12 cellular contexts compared by ENCODE assay signal in the genomic region with DNA sequence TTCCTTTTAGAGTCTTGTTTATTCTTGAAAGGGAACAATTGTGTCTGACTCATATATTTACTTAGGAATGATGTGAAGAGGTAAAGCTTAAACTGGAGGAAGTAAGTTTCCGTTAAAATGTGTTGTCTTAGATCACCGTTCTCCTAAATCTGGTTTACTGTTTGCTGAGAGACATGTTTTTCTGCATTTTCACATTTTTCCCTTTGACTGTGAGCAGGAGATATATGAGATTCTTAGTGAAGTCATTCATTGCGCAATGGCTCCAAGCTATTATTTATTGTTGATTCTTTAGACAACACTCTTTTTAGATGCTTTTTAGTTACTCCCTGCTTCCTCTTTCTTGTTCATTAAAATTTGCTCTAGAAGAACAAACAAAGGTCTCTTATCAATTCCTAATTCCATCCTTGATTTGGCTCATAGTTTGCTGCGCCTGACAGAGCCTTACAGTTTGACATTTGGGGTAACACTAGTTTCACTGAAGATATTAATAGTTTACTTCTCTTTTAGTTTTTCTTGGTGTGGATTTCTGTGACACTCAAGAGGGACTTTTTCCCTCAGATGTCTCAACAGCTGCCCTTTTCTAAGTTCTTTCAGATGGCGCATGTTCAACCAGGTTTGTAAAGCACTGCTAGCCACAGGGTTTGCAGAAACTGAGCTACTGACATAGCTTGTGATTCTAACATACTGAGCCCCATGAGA. TPM values are rescaled to one million over a fixed set of nuclear protein-coding genes. Genes with fewer than 3 reads are reported as not detected.
DNase-seq lines count a peak whose midpoint lies in the region; TF ChIP-seq lines count a peak whose summit lies in the region.
"Had no signal": no experiment of that assay in that cellular context is flagged by ENCODE, and none has a peak within 500 bp of the region (broad histone marks: within the 10 kb centered on the region; RNA-seq: fewer than 3 reads in every experiment).

No MANE protein-coding gene starts in this region.

- no peaks in the 10 kb centered on the region for H3F3A ChIP-seq in GM23248 (ENCODE audit: insufficient read depth)

- no peaks in the 10 kb centered on the region for H3K9me2 ChIP-seq in GM23248 (ENCODE audit: insufficient read depth)

- in situ Hi-C loops in GM13976 (cut with MboI; ENCODE audit: low sequenced_read_pairs, unreplicated experiment), result no loop called here
- in situ Hi-C loops in GM23248 (cut with MboI), result no loop called here

- no peak overlapping the region for H3K4me2 ChIP-seq in GM23248 (ENCODE audit: unreplicated experiment)

- H3K79me2 ChIP-seq in GM23248 (ENCODE audit: insufficient read depth), result no peaks in the 10 kb centered on the region

- H3K36me3 ChIP-seq in GM23248 (ENCODE audit: low read depth) (no peaks in the 10 kb centered on the region), testis (ENCODE audit: low read depth, missing control alignments) (no peaks in the 10 kb centered on the region), ovary (no peaks in the 10 kb centered on the region)

- DNase-seq in GM13976 (ENCODE audit: low spot score), result peak; percentile 38
- peak; percentile 49 for DNase-seq in GM23248
- peak; percentile 49 for DNase-seq in LHCN-M2 (ENCODE audit: low read depth)
- peak; percentile 39 for DNase-seq in germinal center (ENCODE audit: low spot score)
- DNase-seq in testis, result no peak
- DNase-seq in NCI-H524 treated with DMSO at 0.1 percent for 48 hours (lab: John Stamatoyannopoulos, UW), result no peak
- no peak for DNase-seq in mesenteric fat pad (ENCODE audit: low spot score)
- DNase-seq in ovary, result no peak
- DNase-seq: activated gamma-delta T cell had no signal

- H2AFZ ChIP-seq in GM23248, result no peak overlapping the region

- H4K20me1 ChIP-seq in GM23248 (ENCODE audit: insufficient read depth), result no peaks in the 10 kb centered on the region; the same call in 1 of the 2 replicates

- no peak overlapping the region for H3K4me3 ChIP-seq in GM23248
- H3K4me3 ChIP-seq in testis, result no peak overlapping the region
- no peak overlapping the region for H3K4me3 ChIP-seq in ovary
- H3K4me3 ChIP-seq: lung had no signal

- H3K9me3 ChIP-seq in GM23248 (ENCODE audit: low read depth) (no peaks in the 10 kb centered on the region), testis (no peaks in the 10 kb centered on the region), ovary (no peaks in the 10 kb centered on the region)

- H3K4me1 ChIP-seq in GM23248 (ENCODE audit: insufficient read depth) (no peaks in the 10 kb centered on the region), testis (no peaks in the 10 kb centered on the region), ovary (ENCODE audit: insufficient read depth) (no peaks in the 10 kb centered on the region)

- no peak overlapping the region for H3K27ac ChIP-seq in GM23248
- H3K27ac ChIP-seq in testis, result no peak overlapping the region
- no peak overlapping the region for H3K27ac ChIP-seq in ovary
- H3K27ac ChIP-seq: HL-60 had no signal

- TF ChIP-seq CTCF in GM13976 (IDR thresholded peaks at IDR 0.05; ENCODE audit: borderline replicate concordance, control extremely low read depth, extremely low read depth, insufficient read depth, missing control alignments), result no peak
- TF ChIP-seq CTCF in testis (IDR thresholded peaks at IDR 0.05), result no peak
- no peak for TF ChIP-seq CTCF in ovary (IDR thresholded peaks at IDR 0.05)

- no peaks in the 10 kb centered on the region for H3K27me3 ChIP-seq in GM23248 (replicated peaks; ENCODE audit: insufficient read depth)
- no peaks in the 10 kb centered on the region for H3K27me3 ChIP-seq in testis
- H3K27me3 ChIP-seq in ovary, result no peaks in the 10 kb centered on the region

- TF ChIP-seq POLR2A in testis (IDR thresholded peaks at IDR 0.05) (no peak), ovary (IDR thresholded peaks at IDR 0.05) (no peak)

- TF ChIP-seq EP300 in ovary (IDR thresholded peaks at IDR 0.05), result no peak

- no peak overlapping the region for H3K9ac ChIP-seq in GM23248

- 59 to 65% methylated on average over 5 of the region's 5 CpGs for WGBS in GM23248 (ENCODE audit: low coverage in 1 of 2, low lambda C conversion rate in 2 of 2, missing lambda C conversion rate in 2 of 2), 2 experiments
- 70 to 73% methylated on average over 5 of the region's 5 CpGs for WGBS in testis, 2 donors
- WGBS in ovary, 3 donors, result 41 to 63% (median 53%) methylated on average over 5 of the region's 5 CpGs

- intact Hi-C loops in testis (cut with DNase I; ENCODE audit: low total_unique reads), result no loop called here
- intact Hi-C loops in ovary (cut with DNase I), result no loop called here

RNA-seq across cellular contexts. Expression of gene CLECL1, which starts 11.4 kb away (rescaled TPM):
- total RNA-seq in GM23248 (2014; rRNA removed; shearing (Covaris generic)), result not detected in 2 replicates
- not detected in 2 replicates for polyA plus RNA-seq in GM23248 (2016; fragmentation: Nextera tagmentation; extraction: Ambion mirVana)
- total RNA-seq in LHCN-M2 (2014; rRNA removed), result not detected in 2 replicates
- not detected for polyA plus RNA-seq in LHCN-M2 (2012)
- not detected for total RNA-seq in testis
- polyA plus RNA-seq in testis (ENCODE audit: insufficient read depth, low read depth, low replicate concordance), result 1.4 TPM
- total RNA-seq in mesenteric fat pad, result not detected
- total RNA-seq in ovary, result under 1 TPM in 2 of 7 donors, not detected in 5; 0.53 to 0.60 TPM
- polyA plus RNA-seq in ovary, result under 1 TPM; 0.58 to 0.73 TPM
- total RNA-seq: temporal lobe had no signal

RNA-seq across cellular contexts. Expression of gene CD69, which starts 39.2 kb away (rescaled TPM):
- total RNA-seq in GM23248 (2014; rRNA removed; shearing (Covaris generic)), result not detected in 2 replicates
- not detected in 2 replicates for polyA plus RNA-seq in GM23248 (2016; fragmentation: Nextera tagmentation; extraction: Ambion mirVana)
- total RNA-seq in LHCN-M2 (2014; rRNA removed), result not detected in 2 replicates
- polyA plus RNA-seq in LHCN-M2 (2012), result not detected
- total RNA-seq in testis, result 1 to 10 TPM; 2.1 to 3.0 TPM
- polyA plus RNA-seq in testis (ENCODE audit: insufficient read depth, low read depth, low replicate concordance), result 3.3 TPM
- 11.9 TPM for total RNA-seq in mesenteric fat pad
- 1 to 10 TPM in 6 of 7 donors, under 1 TPM in 1; 0.63 to 7.8 (median 2.3) TPM for total RNA-seq in ovary
- polyA plus RNA-seq in ovary, result 1 to 10 TPM; 2.1 to 6.6 TPM

RNA-seq across cellular contexts. Expression of gene CLEC2D, which starts 52.0 kb away (rescaled TPM):
- 0.54 and 6.6 TPM in 2 replicates for total RNA-seq in GM23248 (2014; rRNA removed; shearing (Covaris generic))
- polyA plus RNA-seq in GM23248 (2016; fragmentation: Nextera tagmentation; extraction: Ambion mirVana) (1.1 and 2.8 TPM in 2 replicates), testis (ENCODE audit: insufficient read depth, low read depth, low replicate concordance) (25.5 TPM), ovary (1 to 10 TPM; 2.4 to 8.1 TPM)
- total RNA-seq in LHCN-M2 (2014; rRNA removed) (2.5 and 2.8 TPM in 2 replicates), testis (10 to 100 TPM; 32.1 to 36.3 TPM), mesenteric fat pad (9.2 TPM), ovary (10 to 100 TPM in 5 of 7 donors, 1 to 10 TPM in 2; 6.8 to 16.1 (median 11.5) TPM)
- polyA plus RNA-seq in LHCN-M2 (2012), result 0.58 TPM

Comparison
In these comparisons a context has a peak if more than half of its experiments do, and no peak if none do; other contexts are left out.
1. DNase-seq: peak in GM13976 (single experiment), GM23248 (single experiment), LHCN-M2 (single experiment) and germinal center (single experiment); none in testis (single experiment), NCI-H524 treated with DMSO at 0.1 percent for 48 hours (single experiment), mesenteric fat pad (single experiment) and ovary (0 of 5).